Comparison of ENCODE assay signal across 11 cellular contexts in genomic region chr9:10899509-10899908, GRCh38.
"Had no signal": no experiment of that assay in that cellular context is flagged by ENCODE, and none has a peak within 500 bp of the region (broad histone marks: within the 10 kb centered on the region; RNA-seq: fewer than 3 reads in every experiment).

No MANE protein-coding gene starts in this region.

- H3K36me3 ChIP-seq: HAP-1 had no signal

- ATAC-seq: GM23338, HCT116 had no signal

- DNase-seq: GM23248, GOT3, H7, H9, HCEC 1CT, HFFc6 had no signal

- H3K4me3 Mint-ChIP-seq: GM23338, H9, HFFc6 had no signal

- H3K4me1 ChIP-seq: HAP-1 had no signal

- H3K4me2 ChIP-seq: GM23338 had no signal

- FAIRE-seq: H1, H54 had no signal

- H3K4me3 ChIP-seq: GM23248, GM23338, HAP-1 had no signal

- H3K9ac ChIP-seq: GM23248 had no signal

- H3K9me3 ChIP-seq: HAP-1 had no signal

- H3K4me1 Mint-ChIP-seq: GM23338 had no signal

- H3K27ac Mint-ChIP-seq: GM23338, H9, HFFc6 had no signal

- H3K27ac ChIP-seq: GM23248 had no signal
